8 cellular contexts compared by ENCODE assay signal in the genomic region with DNA sequence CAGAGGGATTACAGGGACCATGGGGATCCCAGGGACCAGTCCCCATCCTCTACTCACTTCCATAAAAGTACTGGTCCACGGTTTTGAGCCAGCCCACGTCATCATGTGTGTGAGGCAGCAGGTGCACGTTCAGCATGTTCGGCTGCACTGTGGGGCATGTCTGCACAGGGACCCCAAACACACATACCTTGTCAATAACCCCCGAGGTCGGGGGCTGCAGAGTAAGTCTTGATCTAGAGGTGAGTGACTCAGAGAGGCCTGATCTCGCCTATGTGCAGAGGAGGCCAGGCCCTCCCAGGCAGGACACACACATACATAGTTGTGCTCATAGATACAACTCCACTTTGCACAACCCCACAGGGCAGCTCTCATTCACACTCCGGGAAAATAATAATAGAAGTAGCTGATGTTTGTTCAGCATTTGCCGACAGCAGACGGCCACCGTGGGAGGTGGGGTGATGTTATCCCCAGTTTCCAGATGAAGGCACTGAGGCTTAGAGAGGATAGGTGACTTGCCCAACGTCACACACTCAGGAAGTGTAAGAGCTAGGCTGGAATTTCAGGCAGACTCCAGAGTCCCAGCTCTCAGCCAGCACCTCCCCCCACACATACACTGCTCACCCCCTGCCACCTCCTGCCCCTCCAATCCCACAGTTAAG. TPM values are rescaled to one million over a fixed set of nuclear protein-coding genes. Genes with fewer than 3 reads are reported as not detected.
DNase-seq lines count a peak whose midpoint lies in the region; ATAC-seq and TF ChIP-seq lines count a peak whose summit lies in the region.

No MANE protein-coding gene starts in this region.

- H3K4me3 ChIP-seq in A673 (ENCODE audit: low read depth, low read length, poor library complexity, severe bottlenecking), result peak overlapping the region; percentile 69
- peak overlapping the region; percentile 83 for H3K4me3 ChIP-seq in HUES6 (ENCODE audit: low read depth, low read length)
- peak overlapping the region; percentile 57 for H3K4me3 ChIP-seq in astrocyte of the cerebellum (ENCODE audit: low read depth, low read length)
- H3K4me3 ChIP-seq in lung, result peak overlapping the region; percentile 75
- H3K4me3 ChIP-seq in vagina, result peak overlapping the region; percentile 66 to 86

- H3K27ac ChIP-seq in A673 (ENCODE audit: low read depth, low read length, poor library complexity, severe bottlenecking), result peak overlapping the region; percentile 40
- H3K27ac ChIP-seq in HUES6 (ENCODE audit: low read depth, low read length), result no peak overlapping the region
- H3K27ac ChIP-seq in lung (ENCODE audit: low read depth in 1 of 2, low read length in 1 of 2), result peak overlapping the region; percentile 80 to 83
- H3K27ac ChIP-seq in vagina, result peak overlapping the region; percentile 56

- TSS peak; percentile 30 for BruUV-seq in A673 (replicated peaks; lab: Mats Ljungman, UMichigan)

- H3K9ac ChIP-seq in HUES6 (ENCODE audit: low read length), result peak overlapping the region; percentile 82

- CTCF ChIA-PET in A673 (lab: Charles Lee), result interaction anchor here (0.5 to 0.8 kb wide), 3 partner anchors 13 to 101 kb away, joined by 3 to 4 read pairs (median 3); no protein-coding TSS in a partner anchor

- H3K4me1 ChIP-seq in A673 (ENCODE audit: insufficient read depth, low read length, poor library complexity, severe bottlenecking) (peaks cover 18% of the 10 kb centered on the region), HUES6 (ENCODE audit: control insufficient read depth, insufficient read depth, low read length) (peaks cover 15% of the 10 kb centered on the region), lung (ENCODE audit: control insufficient read depth in 2 of 2, insufficient read depth in 2 of 2, low read length in 2 of 2) (peaks cover 0 to 22% of the 10 kb centered on the region in 2 donors), vagina (peaks cover 44% of the 10 kb centered on the region)

- H3K9me3 ChIP-seq in A673 (ENCODE audit: low read depth, low read length, poor library complexity, severe bottlenecking) (no peaks in the 10 kb centered on the region), HUES6 (ENCODE audit: control insufficient read depth, insufficient read depth, low read depth, low read length) (no peaks in the 10 kb centered on the region), lung (ENCODE audit: control insufficient read depth in 2 of 2, insufficient read depth in 1 of 2, low read length in 1 of 2) (no peaks in the 10 kb centered on the region), vagina (no peaks in the 10 kb centered on the region)

- H3K36me3 ChIP-seq in A673 (ENCODE audit: insufficient read depth, low read length, poor library complexity, severe bottlenecking) (peaks cover 8% of the 10 kb centered on the region), HUES6 (ENCODE audit: control insufficient read depth, insufficient read depth, low read length) (peaks cover 29% of the 10 kb centered on the region), lung (ENCODE audit: control insufficient read depth in 2 of 2, insufficient read depth in 2 of 2, low read length in 2 of 2) (peaks cover 3 to 21% of the 10 kb centered on the region in 2 donors), vagina (peaks cover 0 to 32% of the 10 kb centered on the region in 2 donors)

- POLR2A ChIA-PET in A673 (lab: Charles Lee; ENCODE audit: low non-redundant PET), result interaction anchor here (0.6 kb wide), 1 partner anchor 18 kb away, joined by 5 read pairs; no protein-coding TSS in a partner anchor

- no peak for TF ChIP-seq CTCF in A673 (conservative IDR thresholded peaks at IDR 0.05; ENCODE audit: low read depth, low read length)
- no peak for TF ChIP-seq CTCF in astrocyte of the cerebellum (IDR thresholded peaks at IDR 0.05; ENCODE audit: low read depth, low read length, missing control alignments)
- no peak for TF ChIP-seq CTCF in lung (IDR thresholded peaks at IDR 0.05; ENCODE audit: control extremely low read depth, extremely low read depth)
- no peak for TF ChIP-seq CTCF in vagina (IDR thresholded peaks at IDR 0.05)

- no peak for TF ChIP-seq POLR2A in vagina (IDR thresholded peaks at IDR 0.05)

- in situ Hi-C loops in astrocyte of the cerebellum (cut with HindIII; ENCODE audit: low sequenced_read_pairs), result no loop called here

- ATAC-seq in lung (ENCODE audit: insufficient read depth, low FRiP score) (no peak), HG03354 (IDR thresholded peaks at IDR 0.05; ENCODE audit: poor library complexity, severe bottlenecking, unreplicated experiment) (no peak)

- intact Hi-C loops in A673 (cut with micrococcal nuclease; ENCODE audit: unreplicated experiment) (no loop called here), vagina (cut with DNase I) (loop anchor here (10.0 kb wide), 1 partner anchor 51 kb away; a partner anchor contains a TSS)

- H3K27me3 ChIP-seq in A673 (replicated peaks; ENCODE audit: insufficient read depth, low read depth, low read length, poor library complexity), result no peaks in the 10 kb centered on the region
- no peaks in the 10 kb centered on the region for H3K27me3 ChIP-seq in HUES6 (ENCODE audit: control insufficient read depth, insufficient read depth, low read length)
- no peaks in the 10 kb centered on the region for H3K27me3 ChIP-seq in lung (ENCODE audit: control insufficient read depth, insufficient read depth)
- no peaks in the 10 kb centered on the region for H3K27me3 ChIP-seq in vagina

- DNase-seq in A673 (ENCODE audit: low spot score) (no peak), astrocyte of the cerebellum (ENCODE audit: low read depth) (no peak), lung (ENCODE audit: low spot score) (no peak), vagina (ENCODE audit: extremely low spot score in 2 of 2) (no peak), HuH-7.5 (ENCODE audit: low spot score) (no peak), NCI-H2196 treated with DMSO at 0.1 percent for 48 hours (lab: John Stamatoyannopoulos, UW; ENCODE audit: unreplicated experiment) (no peak)

- WGBS in lung, 2 donors, result 40 to 42% methylated on average over 12 of the region's 12 CpGs

RNA-seq across cellular contexts. Expression of a gene that starts 0.8 kb away (rescaled TPM):
- total RNA-seq in A673 (2021) (64.4 and 67.1 TPM in 2 replicates), lung (100 to 1,000 TPM in 1 of 2 donors, 10 to 100 TPM in 1; 38.7 to 160 TPM), vagina (49.1 TPM)
- polyA plus RNA-seq in lung, result 100 to 1,000 TPM in 1 of 2 donors, 10 to 100 TPM in 1; 93.2 to 118 TPM

RNA-seq across cellular contexts. Expression of a gene that starts 0.8 kb away (rescaled TPM):
- total RNA-seq in A673 (2021) (19.4 and 24.5 TPM in 2 replicates), lung (10 to 100 TPM in 1 of 2 donors, 1 to 10 TPM in 1; 7.9 to 11.9 TPM), vagina (8.3 TPM)
- 10 to 100 TPM; 11.8 to 15.8 TPM for polyA plus RNA-seq in lung

RNA-seq across cellular contexts. Expression of a gene that starts 15.9 kb away (rescaled TPM):
- total RNA-seq in A673 (2021) (117 and 127 TPM in 2 replicates), lung (10 to 100 TPM; 65.0 to 78.8 TPM), vagina (119 TPM)
- polyA plus RNA-seq in lung, result 10 to 100 TPM; 70.7 to 80.8 TPM

RNA-seq across cellular contexts. Expression of a gene that starts 22.0 kb away (rescaled TPM):
- total RNA-seq in A673 (2021) (not detected in 2 replicates), lung (not detected), vagina (not detected)
- polyA plus RNA-seq in lung, result not detected

RNA-seq across cellular contexts. Expression of a gene that starts 30.7 kb away (rescaled TPM):
- total RNA-seq in A673 (2021), result 15.4 and 19.6 TPM in 2 replicates
- 10 to 100 TPM; 10.7 to 17.1 TPM for total RNA-seq in lung
- polyA plus RNA-seq in lung, result 10 to 100 TPM in 1 of 2 donors, 1 to 10 TPM in 1; 6.8 to 13.0 TPM
- total RNA-seq in vagina, result 5.6 TPM
